8 cellular contexts compared by ENCODE assay signal in genomic region chr10:30058570-30059132, GRCh38. TPM values are rescaled to one million over a fixed set of nuclear protein-coding genes. Genes with fewer than 3 reads are reported as not detected.
DNase-seq lines count a peak whose midpoint lies in the region; ATAC-seq and TF ChIP-seq lines count a peak whose summit lies in the region.

No MANE protein-coding gene starts in this region.

- POLR2A ChIA-PET in activated naive CD8-positive, alpha-beta T cell treated with anti-CD3 and anti-CD28 coated beads, Interleukin-2, amount 10 ng/mL, durations not matched to agents 7 days and 5 days (lab: Charles Lee), result no interaction called here

- WGBS in mesodermal cell (ENCODE audit: insufficient coverage in 2 of 2), 2 experiments, result 2 to 3% methylated on average over 19 to 27 of the region's 48 CpGs
- 2% methylated on average over 38 to 48 of the region's 48 CpGs for WGBS in aorta, 2 donors

- H3K9me3 Mint-ChIP-seq in activated naive CD8-positive, alpha-beta T cell treated with anti-CD3 and anti-CD28 coated beads, Interleukin-2, amount 10 ng/mL, durations not matched to agents 7 days and 5 days, result no peaks in the 10 kb centered on the region
- H3K9me3 Mint-ChIP-seq in activated naive CD8-positive, alpha-beta T cell treated with anti-CD3 and anti-CD28 coated beads for 36 hours, result no peaks in the 10 kb centered on the region

- peaks cover 4% of the 10 kb centered on the region for H3K4me1 Mint-ChIP-seq in activated naive CD8-positive, alpha-beta T cell treated with anti-CD3 and anti-CD28 coated beads, Interleukin-2, amount 10 ng/mL, durations not matched to agents 7 days and 5 days
- H3K4me1 Mint-ChIP-seq in activated naive CD8-positive, alpha-beta T cell treated with anti-CD3 and anti-CD28 coated beads for 36 hours, result no peaks in the 10 kb centered on the region

- DNase-seq in activated naive CD8-positive, alpha-beta T cell treated with anti-CD3 and anti-CD28 coated beads, Interleukin-2, amount 10 ng/mL, durations not matched to agents 7 days and 5 days, result no peak
- no peak for DNase-seq in activated naive CD8-positive, alpha-beta T cell treated with anti-CD3 and anti-CD28 coated beads for 36 hours
- DNase-seq in choroid plexus epithelial cell (ENCODE audit: low read depth) (peak; percentile 11), aorta (peak in 1 of 2 donors; percentile 79), NCI-H748 (lab: John Stamatoyannopoulos, UW; ENCODE audit: unreplicated experiment) (no peak), cerebellum (ENCODE audit: low spot score) (no peak), NCI-H1694 treated with DMSO at 0.1 percent for 48 hours (lab: John Stamatoyannopoulos, UW) (no peak)

- H3K4me3 ChIP-seq in choroid plexus epithelial cell (ENCODE audit: low read depth, low read length) (peak overlapping the region; percentile 77), mesodermal cell (ENCODE audit: extremely low read depth, insufficient read depth, low read length, poor library complexity, severe bottlenecking) (peak overlapping the region; percentile 76), aorta (ENCODE audit: low read length in 2 of 2) (peak overlapping the region; percentile 75 to 99)

- no peaks in the 10 kb centered on the region for H3K27me3 ChIP-seq in aorta (ENCODE audit: control insufficient read depth in 1 of 2, insufficient read depth in 2 of 2, low read length in 1 of 2)

- no peak for TF ChIP-seq CTCF in choroid plexus epithelial cell (conservative IDR thresholded peaks at IDR 0.05; ENCODE audit: low read depth, low read length)

- H3K27ac ChIP-seq in mesodermal cell (ENCODE audit: low read depth, low read length, severe bottlenecking) (peak overlapping the region; percentile 98), aorta (ENCODE audit: low read depth in 1 of 2, low read length in 2 of 2) (peak overlapping the region; percentile 0 to 73)

- H3K4me1 ChIP-seq in mesodermal cell (ENCODE audit: control insufficient read depth, insufficient read depth, low read length, poor library complexity, severe bottlenecking) (peaks cover 41% of the 10 kb centered on the region), aorta (ENCODE audit: control insufficient read depth in 1 of 2, insufficient read depth in 2 of 2, low read length in 2 of 2) (no peaks in the 10 kb centered on the region)

- H3K4me3 Mint-ChIP-seq in activated naive CD8-positive, alpha-beta T cell treated with anti-CD3 and anti-CD28 coated beads, Interleukin-2, amount 10 ng/mL, durations not matched to agents 7 days and 5 days, result peak overlapping the region; percentile 12
- H3K4me3 Mint-ChIP-seq in activated naive CD8-positive, alpha-beta T cell treated with anti-CD3 and anti-CD28 coated beads for 36 hours, result no peak overlapping the region

- H3K36me3 ChIP-seq in mesodermal cell (ENCODE audit: control insufficient read depth, insufficient read depth, low read length) (no peaks in the 10 kb centered on the region), aorta (ENCODE audit: control insufficient read depth in 1 of 2, insufficient read depth in 2 of 2, low read length in 1 of 2) (no peaks in the 10 kb centered on the region)

- H3K9me3 ChIP-seq in mesodermal cell (ENCODE audit: control insufficient read depth, low read length) (no peaks in the 10 kb centered on the region), aorta (ENCODE audit: control insufficient read depth, low read length) (no peaks in the 10 kb centered on the region)

- H3K27ac Mint-ChIP-seq in activated naive CD8-positive, alpha-beta T cell treated with anti-CD3 and anti-CD28 coated beads, Interleukin-2, amount 10 ng/mL, durations not matched to agents 7 days and 5 days, result no peak overlapping the region
- H3K27ac Mint-ChIP-seq in activated naive CD8-positive, alpha-beta T cell treated with anti-CD3 and anti-CD28 coated beads for 36 hours, result no peak overlapping the region

- intact Hi-C loops in aorta (cut with DNase I), result loop anchor here in 1 of 2 donors (5.0 kb wide), 2 partner anchors 41 to 179 kb away; no protein-coding TSS in a partner anchor

- no peaks in the 10 kb centered on the region for H3K36me3 Mint-ChIP-seq in activated naive CD8-positive, alpha-beta T cell treated with anti-CD3 and anti-CD28 coated beads, Interleukin-2, amount 10 ng/mL, durations not matched to agents 7 days and 5 days
- no peaks in the 10 kb centered on the region for H3K36me3 Mint-ChIP-seq in activated naive CD8-positive, alpha-beta T cell treated with anti-CD3 and anti-CD28 coated beads for 36 hours

- no peak for ATAC-seq in activated naive CD8-positive, alpha-beta T cell treated with anti-CD3 and anti-CD28 coated beads, Interleukin-2, amount 10 ng/mL, durations not matched to agents 7 days and 5 days (ENCODE audit: low read depth)
- ATAC-seq in aorta (ENCODE audit: low FRiP score), result peak; percentile 52

- peaks cover 82% of the 10 kb centered on the region for H3K27me3 Mint-ChIP-seq in activated naive CD8-positive, alpha-beta T cell treated with anti-CD3 and anti-CD28 coated beads, Interleukin-2, amount 10 ng/mL, durations not matched to agents 7 days and 5 days
- H3K27me3 Mint-ChIP-seq in activated naive CD8-positive, alpha-beta T cell treated with anti-CD3 and anti-CD28 coated beads for 36 hours, result peaks cover 73% of the 10 kb centered on the region

RNA-seq across cellular contexts. Expression of gene JCAD, which starts 0.7 kb away (rescaled TPM):
- under 1 TPM; 0.03 to 0.20 TPM for total RNA-seq in activated naive CD8-positive, alpha-beta T cell treated with anti-CD3 and anti-CD28 coated beads, Interleukin-2, amount 10 ng/mL, durations not matched to agents 7 days and 5 days
- total RNA-seq in activated naive CD8-positive, alpha-beta T cell treated with anti-CD3 and anti-CD28 coated beads for 36 hours, result under 1 TPM; 0.02 to 0.14 TPM
- 36.1 TPM for polyA plus RNA-seq in mesodermal cell (2013, experiment 1 of 2)
- polyA plus RNA-seq in mesodermal cell (2013, experiment 2 of 2), result 31.6 TPM
- total RNA-seq in aorta (10 to 100 TPM; 53.0 to 82.4 TPM), cerebellum (19.0 TPM)
- 10 to 100 TPM; 13.6 to 47.3 TPM for polyA plus RNA-seq in aorta

Comparison
In these comparisons a context has a peak if more than half of its experiments do, and no peak if none do; other contexts are left out.
1. RNA of gene JCAD, which starts 0.7 kb away (total RNA-seq): 53.0 to 82.4 TPM in aorta and 19.0 TPM in cerebellum (single experiment); 0.03 to 0.20 TPM in activated naive CD8-positive, alpha-beta T cell treated with anti-CD3 and anti-CD28 coated beads, Interleukin-2, amount 10 ng/mL, durations not matched to agents 7 days and 5 days and 0.02 to 0.14 TPM in activated naive CD8-positive, alpha-beta T cell treated with anti-CD3 and anti-CD28 coated beads for 36 hours; every median in the first group is over 10 times any median in the second.
2. Peak in every context shown above with its lines, with median percentiles within 50 percentile points of each other: H3K4me3 ChIP-seq.